ENCODE assay signal across 1 cellular context in the genomic region with DNA sequence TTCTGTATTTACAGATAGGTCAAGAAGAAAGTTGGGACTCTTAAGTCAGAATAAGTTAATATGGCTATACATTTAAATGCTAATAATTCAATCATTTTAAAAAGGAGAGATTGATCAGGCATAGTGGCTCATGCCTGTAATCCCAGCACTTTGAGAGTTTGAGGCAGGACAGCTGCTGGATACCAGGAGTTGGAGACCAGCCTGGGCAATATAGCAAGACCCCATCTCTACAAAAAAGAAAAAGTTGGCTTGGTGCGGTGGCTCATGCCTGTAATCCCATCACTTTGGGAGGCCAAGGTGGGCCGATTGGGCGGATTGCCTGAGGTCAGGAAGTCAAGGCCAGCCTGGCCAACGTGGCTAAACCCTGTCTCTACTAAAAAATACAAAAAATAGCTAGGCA.
TF ChIP-seq lines count a peak whose summit lies in the region.

No MANE protein-coding gene starts in this region.

TF ChIP-seq in HEK293, 187 proteins besides CTCF, POLR2A, EP300 and RAD21 (continued from another document):
- TF ChIP-seq REPIN1 (tag by site-specific recombination; IDR thresholded peaks at IDR 0.05; ENCODE audit: low read depth) = no peak
